In the genomic region with DNA sequence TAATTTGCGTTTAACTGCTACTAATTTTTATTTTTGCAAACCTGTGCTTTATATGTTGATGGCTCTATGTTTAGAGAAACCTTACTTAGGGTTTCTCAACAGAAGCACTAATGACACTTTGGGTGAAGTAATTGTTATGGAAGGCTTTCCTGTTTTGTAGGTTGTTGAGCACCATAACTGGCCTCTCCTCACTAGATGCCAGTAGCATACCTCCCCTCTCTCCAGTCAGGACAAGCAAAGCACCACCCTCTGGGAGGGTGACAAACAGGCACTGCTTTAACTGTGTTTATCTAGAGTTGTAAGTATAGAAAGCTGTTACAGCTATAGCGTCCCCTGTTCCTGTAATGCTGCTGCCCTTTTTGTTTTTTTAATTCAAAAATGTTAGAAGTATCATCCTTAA, we compare ENCODE assay signal across 1 cellular context.
TF ChIP-seq lines count a peak whose summit lies in the region.

No MANE protein-coding gene starts in this region.

TF ChIP-seq in GM23338, 12 proteins besides CTCF, POLR2A, EP300 and RAD21:
- no peak for TF ChIP-seq REST (IDR thresholded peaks at IDR 0.05; ENCODE audit: unreplicated experiment)
- TF ChIP-seq, protein P1, sequence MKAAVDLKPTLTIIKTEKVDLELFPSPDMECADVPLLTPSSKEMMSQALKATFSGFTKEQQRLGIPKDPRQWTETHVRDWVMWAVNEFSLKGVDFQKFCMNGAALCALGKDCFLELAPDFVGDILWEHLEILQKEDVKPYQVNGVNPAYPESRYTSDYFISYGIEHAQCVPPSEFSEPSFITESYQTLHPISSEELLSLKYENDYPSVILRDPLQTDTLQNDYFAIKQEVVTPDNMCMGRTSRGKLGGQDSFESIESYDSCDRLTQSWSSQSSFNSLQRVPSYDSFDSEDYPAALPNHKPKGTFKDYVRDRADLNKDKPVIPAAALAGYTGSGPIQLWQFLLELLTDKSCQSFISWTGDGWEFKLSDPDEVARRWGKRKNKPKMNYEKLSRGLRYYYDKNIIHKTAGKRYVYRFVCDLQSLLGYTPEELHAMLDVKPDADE (IDR thresholded peaks at IDR 0.05) = no peak
- TF ChIP-seq, protein P2, sequence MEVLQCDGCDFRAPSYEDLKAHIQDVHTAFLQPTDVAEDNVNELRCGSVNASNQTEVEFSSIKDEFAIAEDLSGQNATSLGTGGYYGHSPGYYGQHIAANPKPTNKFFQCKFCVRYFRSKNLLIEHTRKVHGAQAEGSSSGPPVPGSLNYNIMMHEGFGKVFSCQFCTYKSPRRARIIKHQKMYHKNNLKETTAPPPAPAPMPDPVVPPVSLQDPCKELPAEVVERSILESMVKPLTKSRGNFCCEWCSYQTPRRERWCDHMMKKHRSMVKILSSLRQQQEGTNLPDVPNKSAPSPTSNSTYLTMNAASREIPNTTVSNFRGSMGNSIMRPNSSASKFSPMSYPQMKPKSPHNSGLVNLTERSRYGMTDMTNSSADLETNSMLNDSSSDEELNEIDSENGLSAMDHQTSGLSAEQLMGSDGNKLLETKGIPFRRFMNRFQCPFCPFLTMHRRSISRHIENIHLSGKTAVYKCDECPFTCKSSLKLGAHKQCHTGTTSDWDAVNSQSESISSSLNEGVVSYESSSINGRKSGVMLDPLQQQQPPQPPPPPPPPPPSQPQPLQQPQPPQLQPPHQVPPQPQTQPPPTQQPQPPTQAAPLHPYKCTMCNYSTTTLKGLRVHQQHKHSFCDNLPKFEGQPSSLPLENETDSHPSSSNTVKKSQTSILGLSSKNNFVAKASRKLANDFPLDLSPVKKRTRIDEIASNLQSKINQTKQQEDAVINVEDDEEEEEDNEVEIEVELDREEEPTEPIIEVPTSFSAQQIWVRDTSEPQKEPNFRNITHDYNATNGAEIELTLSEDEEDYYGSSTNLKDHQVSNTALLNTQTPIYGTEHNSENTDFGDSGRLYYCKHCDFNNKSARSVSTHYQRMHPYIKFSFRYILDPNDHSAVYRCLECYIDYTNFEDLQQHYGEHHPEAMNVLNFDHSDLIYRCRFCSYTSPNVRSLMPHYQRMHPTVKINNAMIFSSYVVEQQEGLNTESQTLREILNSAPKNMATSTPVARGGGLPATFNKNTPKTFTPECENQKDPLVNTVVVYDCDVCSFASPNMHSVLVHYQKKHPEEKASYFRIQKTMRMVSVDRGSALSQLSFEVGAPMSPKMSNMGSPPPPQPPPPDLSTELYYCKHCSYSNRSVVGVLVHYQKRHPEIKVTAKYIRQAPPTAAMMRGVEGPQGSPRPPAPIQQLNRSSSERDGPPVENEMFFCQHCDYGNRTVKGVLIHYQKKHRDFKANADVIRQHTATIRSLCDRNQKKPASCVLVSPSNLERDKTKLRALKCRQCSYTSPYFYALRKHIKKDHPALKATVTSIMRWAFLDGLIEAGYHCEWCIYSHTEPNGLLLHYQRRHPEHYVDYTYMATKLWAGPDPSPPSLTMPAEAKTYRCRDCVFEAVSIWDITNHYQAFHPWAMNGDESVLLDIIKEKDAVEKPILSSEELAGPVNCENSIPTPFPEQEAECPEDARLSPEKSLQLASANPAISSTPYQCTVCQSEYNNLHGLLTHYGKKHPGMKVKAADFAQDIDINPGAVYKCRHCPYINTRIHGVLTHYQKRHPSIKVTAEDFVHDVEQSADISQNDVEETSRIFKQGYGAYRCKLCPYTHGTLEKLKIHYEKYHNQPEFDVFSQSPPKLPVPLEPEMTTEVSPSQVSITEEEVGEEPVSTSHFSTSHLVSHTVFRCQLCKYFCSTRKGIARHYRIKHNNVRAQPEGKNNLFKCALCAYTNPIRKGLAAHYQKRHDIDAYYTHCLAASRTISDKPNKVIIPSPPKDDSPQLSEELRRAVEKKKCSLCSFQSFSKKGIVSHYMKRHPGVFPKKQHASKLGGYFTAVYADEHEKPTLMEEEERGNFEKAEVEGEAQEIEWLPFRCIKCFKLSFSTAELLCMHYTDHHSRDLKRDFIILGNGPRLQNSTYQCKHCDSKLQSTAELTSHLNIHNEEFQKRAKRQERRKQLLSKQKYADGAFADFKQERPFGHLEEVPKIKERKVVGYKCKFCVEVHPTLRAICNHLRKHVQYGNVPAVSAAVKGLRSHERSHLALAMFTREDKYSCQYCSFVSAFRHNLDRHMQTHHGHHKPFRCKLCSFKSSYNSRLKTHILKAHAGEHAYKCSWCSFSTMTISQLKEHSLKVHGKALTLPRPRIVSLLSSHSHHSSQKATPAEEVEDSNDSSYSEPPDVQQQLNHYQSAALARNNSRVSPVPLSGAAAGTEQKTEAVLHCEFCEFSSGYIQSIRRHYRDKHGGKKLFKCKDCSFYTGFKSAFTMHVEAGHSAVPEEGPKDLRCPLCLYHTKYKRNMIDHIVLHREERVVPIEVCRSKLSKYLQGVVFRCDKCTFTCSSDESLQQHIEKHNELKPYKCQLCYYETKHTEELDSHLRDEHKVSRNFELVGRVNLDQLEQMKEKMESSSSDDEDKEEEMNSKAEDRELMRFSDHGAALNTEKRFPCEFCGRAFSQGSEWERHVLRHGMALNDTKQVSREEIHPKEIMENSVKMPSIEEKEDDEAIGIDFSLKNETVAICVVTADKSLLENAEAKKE (CRISPR knock-in tag; IDR thresholded peaks at IDR 0.05) = no peak
- no peak for TF ChIP-seq JUNB (IDR thresholded peaks at IDR 0.05; ENCODE audit: unreplicated experiment)
- no peak for TF ChIP-seq ZNF114 (CRISPR knock-in tag; IDR thresholded peaks at IDR 0.05)
- no peak for TF ChIP-seq STAT1 (IDR thresholded peaks at IDR 0.05; ENCODE audit: unreplicated experiment)
- no peak for TF ChIP-seq NANOG (IDR thresholded peaks at IDR 0.05; ENCODE audit: borderline replicate concordance)
- no peak for TF ChIP-seq CREB1 (CRISPR knock-in tag; IDR thresholded peaks at IDR 0.05; ENCODE audit: low read depth)
- no peak for TF ChIP-seq EZH2 (IDR thresholded peaks at IDR 0.05; ENCODE audit: low read depth, unreplicated experiment)
- no peak for TF ChIP-seq POLR2AphosphoS5 (IDR thresholded peaks at IDR 0.05; ENCODE audit: low read depth)
- TF ChIP-seq EZH2phosphoT487 (IDR thresholded peaks at IDR 0.05; ENCODE audit: unreplicated experiment) = no peak
- no peak for TF ChIP-seq ZNF331 (CRISPR knock-in tag; IDR thresholded peaks at IDR 0.05; ENCODE audit: low read depth)
